8 cellular contexts compared by ENCODE assay signal in the genomic region with DNA sequence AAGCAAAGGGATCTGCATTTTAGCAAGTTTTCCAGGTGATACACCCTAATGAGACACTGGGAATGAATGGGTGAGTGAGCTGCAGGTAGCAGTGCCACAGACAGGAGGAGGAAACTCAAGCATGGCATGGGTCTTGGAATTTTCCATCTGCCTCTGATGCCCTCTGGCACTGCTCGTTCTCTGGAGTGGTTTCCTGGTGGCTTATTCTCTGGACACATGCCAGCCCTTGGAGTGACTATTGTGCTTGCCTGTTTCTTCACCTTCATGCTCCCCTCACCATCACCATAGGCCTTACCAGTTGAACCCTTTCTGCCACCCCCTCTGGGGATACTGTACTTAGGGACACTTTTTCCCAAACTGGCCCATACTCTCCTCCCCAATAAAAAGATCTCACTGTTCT.
DNase-seq lines count a peak whose midpoint lies in the region; ATAC-seq and TF ChIP-seq lines count a peak whose summit lies in the region.

No MANE protein-coding gene starts in this region.

- no peaks in the 10 kb centered on the region for H3K9me3 ChIP-seq in HAP-1

- ATAC-seq in memory B cell (ENCODE audit: low read depth), result no peak

- peak overlapping the region; percentile 93 for H3K4me3 Mint-ChIP-seq in activated naive CD8-positive, alpha-beta T cell
- peak overlapping the region; percentile 94 for H3K4me3 Mint-ChIP-seq in memory B cell

- TF ChIP-seq CTCF in AG04449 (IDR thresholded peaks at IDR 0.05; ENCODE audit: insufficient read depth, low read length, missing control alignments), result no peak

- H3K4me3 ChIP-seq in AG04449 (ENCODE audit: low read depth, low read length), result peak overlapping the region; percentile 83
- H3K4me3 ChIP-seq in HAP-1, result peak overlapping the region; percentile 94

- H3K4me1 Mint-ChIP-seq in activated naive CD8-positive, alpha-beta T cell (ENCODE audit: low read depth), result peaks cover 35% of the 10 kb centered on the region
- peaks cover 26% of the 10 kb centered on the region for H3K4me1 Mint-ChIP-seq in memory B cell

- no peaks in the 10 kb centered on the region for H3K27me3 Mint-ChIP-seq in activated naive CD8-positive, alpha-beta T cell
- H3K27me3 Mint-ChIP-seq in memory B cell, result no peaks in the 10 kb centered on the region

- in situ Hi-C loops in HAP-1 (cut with MboI; ENCODE audit: low sequenced_read_pairs), result no loop called here

- H3K4me1 ChIP-seq in HAP-1, result peaks cover 22% of the 10 kb centered on the region

- no peaks in the 10 kb centered on the region for H3K27me3 ChIP-seq in HAP-1 (ENCODE audit: low read depth)

- H3K36me3 Mint-ChIP-seq in activated naive CD8-positive, alpha-beta T cell, result peaks cover 7% of the 10 kb centered on the region
- H3K36me3 Mint-ChIP-seq in memory B cell, result peaks cover 2% of the 10 kb centered on the region

- H3K27ac Mint-ChIP-seq in activated naive CD8-positive, alpha-beta T cell, result peak overlapping the region; percentile 81
- H3K27ac Mint-ChIP-seq in memory B cell, result peak overlapping the region; percentile 72

- peaks cover 40% of the 10 kb centered on the region for H3K36me3 ChIP-seq in HAP-1 (replicated peaks)

- DNase-seq in AG04449 (ENCODE audit: low read depth, low spot score), result no peak
- DNase-seq in HAP-1 (ENCODE audit: low spot score in 2 of 2), result no peak
- no peak for DNase-seq in memory B cell (ENCODE audit: low spot score in 2 of 2)
- DNase-seq in activated gamma-delta T cell (lab: John Stamatoyannopoulos, UW), result no peak
- DNase-seq in foreskin melanocyte, result no peak
- DNase-seq in retina, result no peak
- DNase-seq in NCI-H2171 (lab: John Stamatoyannopoulos, UW), result no peak

- POLR2A ChIA-PET in AG04449 (lab: Yijun Ruan, JAX), result no interaction called here

- H3K9me3 Mint-ChIP-seq in activated naive CD8-positive, alpha-beta T cell (ENCODE audit: low read depth), result no peaks in the 10 kb centered on the region
- H3K9me3 Mint-ChIP-seq in memory B cell, result no peaks in the 10 kb centered on the region

- CTCF ChIA-PET in AG04449 (lab: Yijun Ruan, JAX), result interaction anchor here (6.5 kb wide), 1 partner anchor 15 kb away, joined by 53 read pairs; the partner anchor contains the start of gene PSMC3IP
